In genomic region chr17:6979440-6979839, GRCh38 we compare ENCODE assay signal across 10 cellular contexts. TPM values are rescaled to one million over a fixed set of nuclear protein-coding genes. Genes with fewer than 3 reads are reported as not detected.
"Had no signal": no experiment of that assay in that cellular context is flagged by ENCODE, and none has a peak within 500 bp of the region (broad histone marks: within the 10 kb centered on the region; RNA-seq: fewer than 3 reads in every experiment).

No MANE protein-coding gene starts in this region.

RNA-seq across cellular contexts. Expression of gene ALOX12, which starts 16.4 kb away (rescaled TPM):
- total RNA-seq: activated B cell treated with CpG ODN at 0.5 μM for 24 hours; activated CD4-positive, alpha-beta memory T cell treated with anti-CD3 and anti-CD28 coated beads for 36 hours; activated CD4-positive, alpha-beta memory T cell treated with anti-CD3 and anti-CD28 coated beads, Interleukin-2, amount 10 ng/mL, durations not matched to agents 7 days and 5 days; activated CD4-positive, alpha-beta T cell treated with anti-CD3 and anti-CD28 coated beads for 36 hours; activated CD4-positive, alpha-beta T cell treated with anti-CD3 and anti-CD28 coated beads, Interleukin-2, amount 10 ng/mL, durations not matched to agents 7 days and 5 days; activated CD8-positive, alpha-beta memory T cell treated with anti-CD3 and anti-CD28 coated beads for 36 hours; activated CD8-positive, alpha-beta memory T cell treated with anti-CD3 and anti-CD28 coated beads, Interleukin-2, amount 10 ng/mL, durations not matched to agents 7 days and 5 days; activated CD8-positive, alpha-beta T cell treated with anti-CD3 and anti-CD28 coated beads for 36 hours; T-helper 1 cell treated with Interleukin-12 subunit alpha and Interleukin-12 subunit beta and Interleukin-4 antibody, amounts not matched to agents 30 ng/mL and 1 ng/mL, for 36 hours; T-helper 2 cell treated with Interferon-gamma antibody and Interleukin-4, amounts not matched to agents 100 ng/mL and 5 ng/mL, for 36 hours had no signal
